14 cellular contexts compared by ENCODE assay signal in the genomic region with DNA sequence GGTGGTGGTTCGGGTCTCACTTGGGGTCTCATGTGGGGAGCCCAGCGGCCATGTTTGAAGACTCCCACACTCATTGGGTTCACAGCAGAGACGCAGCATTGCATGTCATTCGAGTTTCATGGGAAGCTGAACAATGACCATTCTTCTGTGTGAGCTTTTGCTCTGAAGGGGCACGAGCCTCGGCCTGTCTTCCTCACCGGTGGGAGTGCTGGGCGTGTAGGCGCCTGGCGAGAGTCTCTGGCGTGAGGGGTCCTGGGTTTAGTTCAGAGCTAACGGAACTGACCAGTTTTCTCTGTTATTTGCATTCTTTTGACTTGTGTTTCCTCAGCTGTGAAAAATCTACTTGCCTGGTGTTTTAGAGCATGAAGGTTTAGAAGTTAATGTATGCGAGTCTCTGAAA.
A peak's percentile ranks its signal among the peaks of the same experiment; 100 is the strongest.
DNase-seq lines count a peak whose midpoint lies in the region; ATAC-seq and TF ChIP-seq lines count a peak whose summit lies in the region.
"Had no signal": no experiment of that assay in that cellular context is flagged by ENCODE, and none has a peak within 500 bp of the region (broad histone marks: within the 10 kb centered on the region; RNA-seq: fewer than 3 reads in every experiment).

No MANE protein-coding gene starts in this region.

- DNase-seq in NAMALWA (ENCODE audit: low spot score) = peak; percentile 22
- DNase-seq in dorsolateral prefrontal cortex = no peak
- peak; percentile 39 for DNase-seq in neural progenitor cell (ENCODE audit: low spot score)
- no peak for DNase-seq in activated effector memory CD4-positive, alpha-beta T cell treated with anti-CD3 and anti-CD28 coated beads, Interleukin-2, amount 50 U/mL, for 16 hours
- DNase-seq in HT-29 (ENCODE audit: low spot score) = no peak
- no peak for DNase-seq in stimulated activated effector memory CD8-positive, alpha-beta T cell treated with anti-CD3 and anti-CD28 coated beads, Interleukin-12 subunit alpha, Interleukin-12 subunit beta, amount 100 ng/mL, for 72 hours (ENCODE audit: low spot score in 2 of 2)
- DNase-seq in activated naive CD4-positive, alpha-beta T cell treated with anti-CD3 and anti-CD28 coated beads, Interleukin-2, amount 50 U/mL, for 16 hours = no peak
- DNase-seq: NCI-H1436 treated with DMSO at 0.1 percent for 48 hours, NCI-H1930, NCI-H748 treated with DMSO at 0.1 percent for 48 hours had no signal

- H3K4me1 ChIP-seq in DOHH2 (ENCODE audit: control insufficient read depth, low read length) = peaks cover 79% of the 10 kb centered on the region
- peaks cover 16% of the 10 kb centered on the region for H3K4me1 ChIP-seq in neural progenitor cell

- H3K36me3 Mint-ChIP-seq in neural progenitor cell = peaks cover 28% of the 10 kb centered on the region
- H3K36me3 Mint-ChIP-seq in stimulated activated effector memory CD8-positive, alpha-beta T cell treated with anti-CD3 and anti-CD28 coated beads, Interleukin-12 subunit alpha, Interleukin-12 subunit beta, amount 100 ng/mL, for 72 hours = no peaks in the 10 kb centered on the region
- H3K36me3 Mint-ChIP-seq: CD8-positive, alpha-beta T cell had no signal

- ATAC-seq in stimulated activated effector memory CD8-positive, alpha-beta T cell treated with anti-CD3 and anti-CD28 coated beads, Interleukin-12 subunit alpha, Interleukin-12 subunit beta, amount 100 ng/mL, for 72 hours = no peak
- ATAC-seq: CD8-positive, alpha-beta T cell had no signal

- peaks cover 35% of the 10 kb centered on the region for H3F3A ChIP-seq in DOHH2 (ENCODE audit: control insufficient read depth, insufficient read depth)
- peaks cover 21% of the 10 kb centered on the region for H3F3A ChIP-seq in neural progenitor cell (ENCODE audit: low read depth)

- H3K9ac ChIP-seq in neural progenitor cell = no peak overlapping the region

- H3K27me3 Mint-ChIP-seq in neural progenitor cell (ENCODE audit: insufficient read depth, low read depth) = peaks cover 2% of the 10 kb centered on the region

- TF ChIP-seq CTCF in DOHH2 (IDR thresholded peaks at IDR 0.05; ENCODE audit: low read depth, low read length, poor library complexity, severe bottlenecking) = no peak
- no peak for TF ChIP-seq CTCF in dorsolateral prefrontal cortex (IDR thresholded peaks at IDR 0.05 in 54 of 56, conservative IDR thresholded peaks at IDR 0.05 in 2 of 56; ENCODE audit: low read depth in 1 of 56, partially characterized antibody in 56 of 56)
- no peak for TF ChIP-seq CTCF in neural progenitor cell (IDR thresholded peaks at IDR 0.05)

- no peaks in the 10 kb centered on the region for H3K9me3 Mint-ChIP-seq in neural progenitor cell
- H3K9me3 Mint-ChIP-seq in stimulated activated effector memory CD8-positive, alpha-beta T cell treated with anti-CD3 and anti-CD28 coated beads, Interleukin-12 subunit alpha, Interleukin-12 subunit beta, amount 100 ng/mL, for 72 hours = no peaks in the 10 kb centered on the region
- H3K9me3 Mint-ChIP-seq: CD8-positive, alpha-beta T cell had no signal

- H3K36me3 ChIP-seq in DOHH2 (ENCODE audit: control insufficient read depth, low read length) (no peaks in the 10 kb centered on the region), neural progenitor cell (no peaks in the 10 kb centered on the region)

- peak overlapping the region; percentile 17 for H3K4me3 Mint-ChIP-seq in neural progenitor cell
- no peak overlapping the region for H3K4me3 Mint-ChIP-seq in stimulated activated effector memory CD8-positive, alpha-beta T cell treated with anti-CD3 and anti-CD28 coated beads, Interleukin-12 subunit alpha, Interleukin-12 subunit beta, amount 100 ng/mL, for 72 hours
- H3K4me3 Mint-ChIP-seq: CD8-positive, alpha-beta T cell had no signal

- H3K4me2 ChIP-seq in DOHH2 (ENCODE audit: low read length) = peak overlapping the region; percentile 76
- H3K4me2 ChIP-seq in neural progenitor cell = peak overlapping the region; percentile 3
- H3K4me2 ChIP-seq: PC-9 had no signal

- no peak overlapping the region for H2AFZ ChIP-seq in neural progenitor cell (replicated peaks)
- H2AFZ ChIP-seq: PC-9 had no signal

- H3K9me3 ChIP-seq in DOHH2 (ENCODE audit: control insufficient read depth, insufficient read depth, low read length) = no peaks in the 10 kb centered on the region
- no peaks in the 10 kb centered on the region for H3K9me3 ChIP-seq in neural progenitor cell (ENCODE audit: low read depth)

- H3K79me2 ChIP-seq in DOHH2 (ENCODE audit: control insufficient read depth, low read length) (no peaks in the 10 kb centered on the region), neural progenitor cell (ENCODE audit: low read depth) (no peaks in the 10 kb centered on the region)

- intact Hi-C loops in dorsolateral prefrontal cortex (cut with DNase I) = loop anchor here (2.0 to 5.0 kb wide), 3 partner anchors 69 to 111 kb away; no protein-coding TSS in a partner anchor

- H3K4me3 ChIP-seq in DOHH2 (ENCODE audit: low read length) (peak overlapping the region; percentile 64), dorsolateral prefrontal cortex (no peak overlapping the region), neural progenitor cell (no peak overlapping the region)
- H3K4me3 ChIP-seq: PC-9 had no signal

- peaks cover 35% of the 10 kb centered on the region for H3K4me1 Mint-ChIP-seq in neural progenitor cell
- H3K4me1 Mint-ChIP-seq in stimulated activated effector memory CD8-positive, alpha-beta T cell treated with anti-CD3 and anti-CD28 coated beads, Interleukin-12 subunit alpha, Interleukin-12 subunit beta, amount 100 ng/mL, for 72 hours = no peaks in the 10 kb centered on the region

- H3K27ac Mint-ChIP-seq in neural progenitor cell = peak overlapping the region; percentile 79
- no peak overlapping the region for H3K27ac Mint-ChIP-seq in stimulated activated effector memory CD8-positive, alpha-beta T cell treated with anti-CD3 and anti-CD28 coated beads, Interleukin-12 subunit alpha, Interleukin-12 subunit beta, amount 100 ng/mL, for 72 hours
- H3K27ac Mint-ChIP-seq: CD8-positive, alpha-beta T cell had no signal

- H4K20me1 ChIP-seq in DOHH2 (ENCODE audit: control insufficient read depth, insufficient read depth, low read depth, low read length) (no peaks in the 10 kb centered on the region), neural progenitor cell (ENCODE audit: low read depth) (no peaks in the 10 kb centered on the region)

- peak overlapping the region; percentile 83 for H3K27ac ChIP-seq in DOHH2 (ENCODE audit: low read depth, low read length)
- H3K27ac ChIP-seq in dorsolateral prefrontal cortex = peak overlapping the region in 30 of 59 donors; percentile 2 to 68 (median 38)
- H3K27ac ChIP-seq in neural progenitor cell = peak overlapping the region; percentile 49
- H3K27ac ChIP-seq: PC-9, RWPE1 had no signal

- H3K27me3 ChIP-seq in DOHH2 (ENCODE audit: control insufficient read depth, low read length) (no peaks in the 10 kb centered on the region), dorsolateral prefrontal cortex (no peaks in the 10 kb centered on the region), neural progenitor cell (no peaks in the 10 kb centered on the region)

- no peaks in the 10 kb centered on the region for H3K9me2 ChIP-seq in DOHH2 (replicated peaks; ENCODE audit: control insufficient read depth, low read length)

Comparison
In these comparisons a context has a peak if more than half of its experiments do, and no peak if none do; other contexts are left out.
1. DNase-seq: peak in NAMALWA (single experiment) and neural progenitor cell (single experiment); none in dorsolateral prefrontal cortex (0 of 10), activated effector memory CD4-positive, alpha-beta T cell treated with anti-CD3 and anti-CD28 coated beads, Interleukin-2, amount 50 U/mL, for 16 hours (single experiment), HT-29 (single experiment), stimulated activated effector memory CD8-positive, alpha-beta T cell treated with anti-CD3 and anti-CD28 coated beads, Interleukin-12 subunit alpha, Interleukin-12 subunit beta, amount 100 ng/mL, for 72 hours (0 of 2) and activated naive CD4-positive, alpha-beta T cell treated with anti-CD3 and anti-CD28 coated beads, Interleukin-2, amount 50 U/mL, for 16 hours (single experiment).
2. Peak in every context shown above with its lines, with median percentiles within 50 percentile points of each other: H3K27ac ChIP-seq.